Comparison of ENCODE assay signal across 8 cellular contexts in genomic region chr3:46860381-46861292, GRCh38.
A peak's percentile ranks its signal among the peaks of the same experiment; 100 is the strongest.
DNase-seq lines count a peak whose midpoint lies in the region; TF ChIP-seq lines count a peak whose summit lies in the region.

No MANE protein-coding gene starts in this region.

- no peak overlapping the region for H3K27ac ChIP-seq in coronary artery

- H3K4me3 ChIP-seq in coronary artery = no peak overlapping the region

- intact Hi-C loops in posterior cingulate gyrus (cut with DNase I) = no loop called here

- TF ChIP-seq CTCF in coronary artery (IDR thresholded peaks at IDR 0.05) = no peak

- DNase-seq in DMS 273 (lab: John Stamatoyannopoulos, UW; ENCODE audit: unreplicated experiment) = peak; percentile 38
- no peak for DNase-seq in DMS 273 treated with DMSO at 0.1 percent for 48 hours (lab: John Stamatoyannopoulos, UW)
- DNase-seq in NAMALWA (ENCODE audit: low spot score) = peak; percentile 19
- peak; percentile 68 for DNase-seq in coronary artery (ENCODE audit: low spot score)
- peak in 6 of 10 donors; percentile 6 to 72 (median 38) for DNase-seq in posterior cingulate gyrus
- DNase-seq in hepatic stellate cell (ENCODE audit: low spot score) = no peak
- DNase-seq in NK-92 treated with Interleukin-12 subunit alpha and Interleukin-12 subunit beta, amount 100 ng/mL, for 24 hours (lab: John Stamatoyannopoulos, UW) = no peak
- no peak for DNase-seq in HuH-7.5 (ENCODE audit: low spot score)

Comparison
In these comparisons a context has a peak if more than half of its experiments do, and no peak if none do; other contexts are left out.
1. DNase-seq: peak in DMS 273 (single experiment), NAMALWA (single experiment), coronary artery (single experiment) and posterior cingulate gyrus (6 of 10); none in DMS 273 treated with DMSO at 0.1 percent for 48 hours (single experiment), hepatic stellate cell (single experiment), NK-92 treated with Interleukin-12 subunit alpha and Interleukin-12 subunit beta, amount 100 ng/mL, for 24 hours (single experiment) and HuH-7.5 (single experiment).